ENCODE assay signal across 8 cellular contexts in the genomic region with DNA sequence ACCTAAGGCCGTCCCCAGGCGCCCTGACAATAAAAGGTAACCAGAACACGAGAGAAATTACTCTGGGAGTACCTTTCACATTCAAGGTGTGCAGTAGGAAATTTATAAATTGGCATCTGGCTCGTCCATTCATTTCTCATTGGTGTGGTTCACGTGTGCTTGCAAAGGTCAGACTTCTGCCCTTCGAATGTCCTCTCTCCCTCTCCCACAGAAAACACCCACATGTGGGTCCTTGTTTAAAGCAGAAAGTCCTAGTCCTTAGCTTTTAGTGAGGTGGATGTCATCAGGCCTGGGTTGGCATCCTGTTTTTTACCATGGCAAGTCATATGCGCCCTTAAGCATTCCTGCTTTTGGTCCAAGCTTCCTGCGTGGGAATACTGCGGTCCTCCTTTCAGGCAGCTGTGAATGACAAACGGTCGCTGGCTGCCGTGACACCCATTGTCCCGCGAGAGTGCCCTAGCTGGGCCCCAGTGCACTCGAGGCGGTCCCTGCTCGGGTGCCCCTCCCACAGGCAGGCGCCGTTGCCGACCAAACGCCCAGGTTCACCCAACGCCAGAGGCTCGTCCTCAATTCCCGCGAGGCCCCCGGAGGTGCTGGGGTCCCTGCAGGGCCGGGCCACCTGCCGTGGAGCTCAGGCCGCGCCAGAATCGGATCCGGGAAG. TPM values are rescaled to one million over a fixed set of nuclear protein-coding genes. Genes with fewer than 3 reads are reported as not detected.
DNase-seq lines count a peak whose midpoint lies in the region; ATAC-seq and TF ChIP-seq lines count a peak whose summit lies in the region.

A gene (plus strand): TSS at position 531 of the 661 bp plus-strand sequence. CDS start 140 bp downstream, outside the sequence.

- H3K4me1 Mint-ChIP-seq in GM23338 (peaks cover 9% of the 10 kb centered on the region), neural progenitor cell (peaks cover 16% of the 10 kb centered on the region)

- peak within 1 kb of the TSS; percentile 58 for H3K4me3 ChIP-seq in GM23338
- peak within 1 kb of the TSS; percentile 79 for H3K4me3 ChIP-seq in RWPE2 (ENCODE audit: severe bottlenecking)
- peak within 1 kb of the TSS; percentile 59 for H3K4me3 ChIP-seq in fibroblast of villous mesenchyme (ENCODE audit: low read depth, low read length)
- peak within 1 kb of the TSS; percentile 44 for H3K4me3 ChIP-seq in neural progenitor cell

- peaks cover 15% of the 10 kb centered on the region for H3K27me3 Mint-ChIP-seq in GM23338 (ENCODE audit: insufficient read depth, low read depth, poor library complexity)
- H3K27me3 Mint-ChIP-seq in neural progenitor cell (ENCODE audit: insufficient read depth, low read depth) = peaks cover 24% of the 10 kb centered on the region

- ATAC-seq in GM23338 (peak; percentile 72), RWPE2 (ENCODE audit: low read depth) (peak; percentile 89)

- no peaks in the 10 kb centered on the region for H4K20me1 ChIP-seq in GM23338 (replicated peaks; ENCODE audit: insufficient read depth)
- no peaks in the 10 kb centered on the region for H4K20me1 ChIP-seq in neural progenitor cell (ENCODE audit: low read depth)

- H3K36me3 Mint-ChIP-seq in GM23338 (ENCODE audit: low read depth) = peaks cover 13% of the 10 kb centered on the region
- peaks cover 6% of the 10 kb centered on the region for H3K36me3 Mint-ChIP-seq in neural progenitor cell

- H3F3A ChIP-seq in GM23338 (replicated peaks; ENCODE audit: low read depth) (0 out of 2 replicates have a peak, but pooled peaks cover 4% of the 10 kb centered on the region), neural progenitor cell (ENCODE audit: low read depth) (no peaks in the 10 kb centered on the region)

- TF ChIP-seq CTCF in GM23338 (conservative IDR thresholded peaks at IDR 0.05; ENCODE audit: low read depth in 2 of 2) = no peak
- no peak for TF ChIP-seq CTCF in RWPE2 (IDR thresholded peaks at IDR 0.05; ENCODE audit: poor library complexity, severe bottlenecking)
- no peak for TF ChIP-seq CTCF in fibroblast of villous mesenchyme (IDR thresholded peaks at IDR 0.05; ENCODE audit: insufficient read depth, low read depth, low read length)
- TF ChIP-seq CTCF in neural progenitor cell (IDR thresholded peaks at IDR 0.05) = no peak

- H3K36me3 ChIP-seq in GM23338 (ENCODE audit: insufficient read depth) (peaks cover 8% of the 10 kb centered on the region; the same call in 1 of the 2 replicates), RWPE2 (ENCODE audit: low read depth) (peaks cover 30% of the 10 kb centered on the region), neural progenitor cell (no peaks in the 10 kb centered on the region)

- H3K9me3 ChIP-seq in RWPE2 (ENCODE audit: severe bottlenecking) (no peaks in the 10 kb centered on the region), neural progenitor cell (ENCODE audit: low read depth) (no peaks in the 10 kb centered on the region)

- H3K9ac ChIP-seq in neural progenitor cell = no peak within 1 kb of the TSS

- H3K27ac ChIP-seq in GM23338 (ENCODE audit: low read depth) (no peak within 1 kb of the TSS), RWPE2 (ENCODE audit: poor library complexity, severe bottlenecking) (peak within 1 kb of the TSS; percentile 52), neural progenitor cell (no peak within 1 kb of the TSS), substantia nigra (ENCODE audit: low read depth, low read length, poor library complexity, severe bottlenecking) (peak within 1 kb of the TSS; percentile 71)

- H3K4me2 ChIP-seq in GM23338 (peak within 1 kb of the TSS; percentile 78), neural progenitor cell (peak within 1 kb of the TSS; percentile 72)

- H3K9me3 Mint-ChIP-seq in GM23338 (peaks cover 8% of the 10 kb centered on the region; the same call in 2 of the 3 replicates), neural progenitor cell (peaks cover 10% of the 10 kb centered on the region)

- no peak within 1 kb of the TSS for H3K27ac Mint-ChIP-seq in GM23338
- no peak within 1 kb of the TSS for H3K27ac Mint-ChIP-seq in neural progenitor cell

- DNase-seq in ELF-1 (ENCODE audit: low read depth, low spot score) (peak; percentile 70), GM23338 (ENCODE audit: low spot score) (no peak), Kasumi-1 (lab: John Stamatoyannopoulos, UW) (peak; percentile 71 to 78), RWPE2 (ENCODE audit: low spot score) (peak; percentile 88), fibroblast of villous mesenchyme (ENCODE audit: low read depth) (peak; percentile 71), neural progenitor cell (ENCODE audit: low spot score) (peak; percentile 65), substantia nigra (lab: John Stamatoyannopoulos, UW) (peak; percentile 19 to 86 (median 72))
- peak; percentile 91 for DNase-seq in activated effector memory CD4-positive, alpha-beta T cell treated with anti-CD3 and anti-CD28 coated beads, Interleukin-2, amount 50 U/mL, for 16 hours

- H3K9me2 ChIP-seq in GM23338 (ENCODE audit: insufficient read depth) = peaks cover 4% of the 10 kb centered on the region

- peak within 1 kb of the TSS; percentile 87 for H2AFZ ChIP-seq in GM23338
- peak within 1 kb of the TSS; percentile 77 for H2AFZ ChIP-seq in neural progenitor cell (replicated peaks)

- H3K4me3 Mint-ChIP-seq in GM23338 (peak within 1 kb of the TSS; percentile 69), neural progenitor cell (peak within 1 kb of the TSS; percentile 82)

- H3K27me3 ChIP-seq in GM23338 (ENCODE audit: insufficient read depth) = peaks cover 29% of the 10 kb centered on the region
- no peaks in the 10 kb centered on the region for H3K27me3 ChIP-seq in RWPE2 (ENCODE audit: insufficient read depth, poor library complexity, severe bottlenecking)
- H3K27me3 ChIP-seq in neural progenitor cell = peaks cover 26% of the 10 kb centered on the region

- peaks cover 4% of the 10 kb centered on the region; the same call in 1 of the 2 replicates for H3K79me2 ChIP-seq in GM23338 (replicated peaks; ENCODE audit: insufficient read depth)
- H3K79me2 ChIP-seq in neural progenitor cell (ENCODE audit: low read depth) = peaks cover 11% of the 10 kb centered on the region

- H3K4me1 ChIP-seq in GM23338 (ENCODE audit: insufficient read depth) (peaks cover 6% of the 10 kb centered on the region; the same call in 1 of the 2 replicates), RWPE2 (ENCODE audit: insufficient read depth, poor library complexity, severe bottlenecking) (peaks cover 15% of the 10 kb centered on the region), neural progenitor cell (peaks cover 6% of the 10 kb centered on the region)

TF ChIP-seq in GM23338, 12 proteins besides CTCF, POLR2A, EP300 and RAD21 (continues in another document):
- TF ChIP-seq EZH2 (IDR thresholded peaks at IDR 0.05; ENCODE audit: low read depth, unreplicated experiment) (no peak), ZNF331 (CRISPR knock-in tag; IDR thresholded peaks at IDR 0.05; ENCODE audit: low read depth) (no peak), NANOG (IDR thresholded peaks at IDR 0.05; ENCODE audit: borderline replicate concordance) (no peak), CREB1 (CRISPR knock-in tag; IDR thresholded peaks at IDR 0.05; ENCODE audit: low read depth) (no peak), ZNF114 (CRISPR knock-in tag; IDR thresholded peaks at IDR 0.05) (no peak), POLR2AphosphoS5 (IDR thresholded peaks at IDR 0.05; ENCODE audit: low read depth) (no peak), JUNB (IDR thresholded peaks at IDR 0.05; ENCODE audit: unreplicated experiment) (no peak), STAT1 (IDR thresholded peaks at IDR 0.05; ENCODE audit: unreplicated experiment) (no peak)
- TF ChIP-seq, protein P1, sequence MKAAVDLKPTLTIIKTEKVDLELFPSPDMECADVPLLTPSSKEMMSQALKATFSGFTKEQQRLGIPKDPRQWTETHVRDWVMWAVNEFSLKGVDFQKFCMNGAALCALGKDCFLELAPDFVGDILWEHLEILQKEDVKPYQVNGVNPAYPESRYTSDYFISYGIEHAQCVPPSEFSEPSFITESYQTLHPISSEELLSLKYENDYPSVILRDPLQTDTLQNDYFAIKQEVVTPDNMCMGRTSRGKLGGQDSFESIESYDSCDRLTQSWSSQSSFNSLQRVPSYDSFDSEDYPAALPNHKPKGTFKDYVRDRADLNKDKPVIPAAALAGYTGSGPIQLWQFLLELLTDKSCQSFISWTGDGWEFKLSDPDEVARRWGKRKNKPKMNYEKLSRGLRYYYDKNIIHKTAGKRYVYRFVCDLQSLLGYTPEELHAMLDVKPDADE (IDR thresholded peaks at IDR 0.05) = no peak
- TF ChIP-seq, protein P2, sequence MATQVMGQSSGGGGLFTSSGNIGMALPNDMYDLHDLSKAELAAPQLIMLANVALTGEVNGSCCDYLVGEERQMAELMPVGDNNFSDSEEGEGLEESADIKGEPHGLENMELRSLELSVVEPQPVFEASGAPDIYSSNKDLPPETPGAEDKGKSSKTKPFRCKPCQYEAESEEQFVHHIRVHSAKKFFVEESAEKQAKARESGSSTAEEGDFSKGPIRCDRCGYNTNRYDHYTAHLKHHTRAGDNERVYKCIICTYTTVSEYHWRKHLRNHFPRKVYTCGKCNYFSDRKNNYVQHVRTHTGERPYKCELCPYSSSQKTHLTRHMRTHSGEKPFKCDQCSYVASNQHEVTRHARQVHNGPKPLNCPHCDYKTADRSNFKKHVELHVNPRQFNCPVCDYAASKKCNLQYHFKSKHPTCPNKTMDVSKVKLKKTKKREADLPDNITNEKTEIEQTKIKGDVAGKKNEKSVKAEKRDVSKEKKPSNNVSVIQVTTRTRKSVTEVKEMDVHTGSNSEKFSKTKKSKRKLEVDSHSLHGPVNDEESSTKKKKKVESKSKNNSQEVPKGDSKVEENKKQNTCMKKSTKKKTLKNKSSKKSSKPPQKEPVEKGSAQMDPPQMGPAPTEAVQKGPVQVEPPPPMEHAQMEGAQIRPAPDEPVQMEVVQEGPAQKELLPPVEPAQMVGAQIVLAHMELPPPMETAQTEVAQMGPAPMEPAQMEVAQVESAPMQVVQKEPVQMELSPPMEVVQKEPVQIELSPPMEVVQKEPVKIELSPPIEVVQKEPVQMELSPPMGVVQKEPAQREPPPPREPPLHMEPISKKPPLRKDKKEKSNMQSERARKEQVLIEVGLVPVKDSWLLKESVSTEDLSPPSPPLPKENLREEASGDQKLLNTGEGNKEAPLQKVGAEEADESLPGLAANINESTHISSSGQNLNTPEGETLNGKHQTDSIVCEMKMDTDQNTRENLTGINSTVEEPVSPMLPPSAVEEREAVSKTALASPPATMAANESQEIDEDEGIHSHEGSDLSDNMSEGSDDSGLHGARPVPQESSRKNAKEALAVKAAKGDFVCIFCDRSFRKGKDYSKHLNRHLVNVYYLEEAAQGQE (IDR thresholded peaks at IDR 0.05; ENCODE audit: unreplicated experiment) = no peak

RNA-seq across cellular contexts. Expression of the gene that starts here (rescaled TPM):
- 3.5 and 3.9 TPM in 2 replicates for total RNA-seq in GM23338 (2014; rRNA removed; shearing (Covaris generic))
- 2.1 and 2.4 TPM in 2 replicates for polyA plus RNA-seq in GM23338 (2016; fragmentation: Nextera tagmentation; extraction: Ambion mirVana)
- total RNA-seq in fibroblast of villous mesenchyme (9.0 and 14.2 TPM in 2 replicates), neural progenitor cell (ENCODE audit: low replicate concordance) (4.1 and 4.4 TPM in 2 replicates)

Comparison
In these comparisons a context has a peak if more than half of its experiments do, and no peak if none do; other contexts are left out.
1. H3K27ac ChIP-seq: peak in RWPE2 (single experiment) and substantia nigra (single experiment); none in GM23338 (single experiment) and neural progenitor cell (single experiment).
2. Peak in every context shown above with its lines, with median percentiles within 50 percentile points of each other: H3K4me3 ChIP-seq.